In genomic region chr16:19610200-19610599, GRCh38 we compare ENCODE assay signal across 22 cellular contexts.
"Had no signal": no experiment of that assay in that cellular context is flagged by ENCODE, and none has a peak within 500 bp of the region (broad histone marks: within the 10 kb centered on the region; RNA-seq: fewer than 3 reads in every experiment).

No MANE protein-coding gene starts in this region.

- H3K27me3 ChIP-seq: pancreas, spleen, suprapubic skin, tibial nerve, upper lobe of left lung, vagina had no signal

- FAIRE-seq: pancreas had no signal

- ATAC-seq: natural killer cell; pancreas; right cardiac atrium; sciatic nerve; stimulated activated effector memory CD8-positive, alpha-beta T cell treated with anti-CD3 and anti-CD28 coated beads, Interleukin-12 subunit alpha, Interleukin-12 subunit beta, amount 100 ng/mL, for 72 hours had no signal

- H3K27ac ChIP-seq: left ventricle myocardium inferior, pancreas, prostate gland, skin epidermis, spleen, suprapubic skin, tibial nerve, upper lobe of left lung, vagina had no signal

- DNase-seq: hypothalamus; islet precursor cell; left ventricle myocardium inferior; mesendoderm; naive B cell; natural killer cell; pancreas; posterior cingulate gyrus; retina; right cardiac atrium; spleen; stimulated activated CD4-positive, alpha-beta T cell treated with anti-CD3 and anti-CD28 coated beads, Interleukin-4, amount 100 ng/mL, for 24 hours; stimulated activated naive CD4-positive, alpha-beta T cell had no signal

- H3K36me3 ChIP-seq: pancreas, prostate gland had no signal

- H3K4me1 ChIP-seq: pancreas, prostate gland, spleen, suprapubic skin, tibial nerve, upper lobe of left lung, vagina had no signal

- H3K9me3 ChIP-seq: left ventricle myocardium inferior, pancreas, prostate gland, tibial nerve, upper lobe of left lung, vagina had no signal

- H3K4me3 ChIP-seq: left ventricle myocardium inferior, lung, pancreas, prostate gland, skin epidermis, spleen, suprapubic skin, tibial nerve, upper lobe of left lung, vagina had no signal
